Comparison of ENCODE assay signal across 9 cellular contexts in genomic region chr12:49538740-49539403, GRCh38. TPM values are rescaled to one million over a fixed set of nuclear protein-coding genes. Genes with fewer than 3 reads are reported as not detected.
A peak's percentile ranks its signal among the peaks of the same experiment; 100 is the strongest.
DNase-seq lines count a peak whose midpoint lies in the region; ATAC-seq, FAIRE-seq and TF ChIP-seq lines count a peak whose summit lies in the region.
"Had no signal": no experiment of that assay in that cellular context is flagged by ENCODE, and none has a peak within 500 bp of the region (broad histone marks: within the 10 kb centered on the region; RNA-seq: fewer than 3 reads in every experiment).

Gene KCNH3, plus strand, starts transcription at chr12:49539030. Its CDS starts 387 bp downstream, at chr12:49539417.

- no peaks in the 10 kb centered on the region for H3K9me1 ChIP-seq in keratinocyte (ENCODE audit: control insufficient read depth, extremely low read depth, insufficient read depth, low read length)

- dilution Hi-C loops in keratinocyte (cut with MboI; ENCODE audit: extremely low pct_ligation_motif_present, low sequenced_read_pairs), result no loop called here

- peaks cover 3% of the 10 kb centered on the region for H4K20me1 ChIP-seq in keratinocyte (ENCODE audit: control insufficient read depth, extremely low read depth, insufficient read depth, low read length)

- no peak for TF ChIP-seq CTCF in keratinocyte (optimal IDR thresholded peaks at IDR 0.05 in 1 of 3, IDR thresholded peaks at IDR 0.05 in 1 of 3, conservative IDR thresholded peaks at IDR 0.05 in 1 of 3; ENCODE audit: extremely low read depth in 1 of 3, insufficient read depth in 2 of 3, low read length in 3 of 3)

- no peaks in the 10 kb centered on the region for H3K9me3 ChIP-seq in keratinocyte (ENCODE audit: control insufficient read depth, low read depth, low read length)

- no peaks in the 10 kb centered on the region for H3K36me3 ChIP-seq in keratinocyte (ENCODE audit: control insufficient read depth in 2 of 2, extremely low read depth in 1 of 2, insufficient read depth in 2 of 2, low read length in 2 of 2)

- DNase-seq in Daoy (ENCODE audit: low read depth) (peak; percentile 81), NCI-H2171 (lab: John Stamatoyannopoulos, UW) (peak; percentile 91), caudate nucleus (lab: John Stamatoyannopoulos, UW) (peak in 54 of 61 donors; percentile 6 to 92 (median 70)), keratinocyte (ENCODE audit: low read depth, low spot score) (no peak)
- peak; percentile 75 for DNase-seq in activated CD4-positive, CD25-positive, alpha-beta regulatory T cell treated with anti-CD3 and anti-CD28 coated beads, Interleukin-2, amount 50 U/mL, for 16 hours (ENCODE audit: low read depth, low spot score)
- peak; percentile 68 to 82 for DNase-seq in stimulated activated CD4-positive, alpha-beta T cell treated with anti-CD3 and anti-CD28 coated beads, Interleukin-15, amount 100 ng/mL, for 1 hour (ENCODE audit: low read depth in 1 of 2, low spot score in 1 of 2)

- peak within 1 kb of the TSS; percentile 33 for H2AFZ ChIP-seq in keratinocyte (ENCODE audit: control insufficient read depth, low read length)

- no peak for FAIRE-seq in keratinocyte (lab: Jason Lieb, UNC)

- H3K4me2 ChIP-seq in keratinocyte (ENCODE audit: control insufficient read depth, extremely low read depth, insufficient read depth, low read depth, low read length), result peak within 1 kb of the TSS; percentile 74

- no peaks in the 10 kb centered on the region for H3K79me2 ChIP-seq in keratinocyte (ENCODE audit: control insufficient read depth, insufficient read depth, low read length)

- peaks cover 45% of the 10 kb centered on the region for H3K4me1 ChIP-seq in keratinocyte (ENCODE audit: control insufficient read depth, extremely low read depth, insufficient read depth, low read length)

- peak within 1 kb of the TSS; percentile 28 for H3K9ac ChIP-seq in keratinocyte (ENCODE audit: control insufficient read depth, extremely low read depth, insufficient read depth, low read length)

- peak within 1 kb of the TSS; percentile 25 to 56 (median 32) for H3K4me3 ChIP-seq in keratinocyte (ENCODE audit: control insufficient read depth in 2 of 3, extremely low read depth in 1 of 3, insufficient read depth in 2 of 3, low read depth in 1 of 3, low read length in 3 of 3)

- peak within 1 kb of the TSS; percentile 36 for H3K27ac ChIP-seq in caudate nucleus (ENCODE audit: low read depth, low read length)
- H3K27ac ChIP-seq in keratinocyte (ENCODE audit: control insufficient read depth, insufficient read depth, low read length), result no peak within 1 kb of the TSS

- H3K27me3 ChIP-seq in keratinocyte (ENCODE audit: control insufficient read depth, extremely low read depth, insufficient read depth, low read length), result peaks cover 32% of the 10 kb centered on the region

- peak; percentile 73 for ATAC-seq in HG02759 (IDR thresholded peaks at IDR 0.05; ENCODE audit: unreplicated experiment)
- no peak for ATAC-seq in HG03378 (IDR thresholded peaks at IDR 0.05; ENCODE audit: unreplicated experiment)

RNA-seq across cellular contexts. Expression of gene KCNH3, which starts in this region (rescaled TPM):
- 0.40 TPM in 1 of 2 replicates, not detected in the other for total RNA-seq in Daoy (2014; rRNA removed; shearing (Covaris generic))
- 0.08 to 0.21 TPM (median 0.16 TPM) in 3 replicates for polyA plus RNA-seq in keratinocyte
- polyA plus RNA-seq in keratinocyte (2011; ENCODE audit: low read depth), result not detected
- polyA plus RNA-seq in keratinocyte (2011; cell fraction: cytosol; rRNA removed), result 0.06 and 0.23 TPM in 2 replicates
- 0.20 and 0.64 TPM in 2 replicates for polyA plus RNA-seq in keratinocyte (2011; cell fraction: nucleus; rRNA removed)
- 0.30 and 0.57 TPM in 2 replicates for polyA plus RNA-seq in keratinocyte (2012; ENCODE audit: low replicate concordance)
- polyA minus RNA-seq in keratinocyte, result 0.03 to 0.23 TPM (median 0.23 TPM) in 3 replicates
- polyA minus RNA-seq in keratinocyte (2011; cell fraction: cytosol; rRNA and poly(A)+ RNA removed), result not detected
- polyA minus RNA-seq in keratinocyte (2011; cell fraction: nucleus; rRNA and poly(A)+ RNA removed), result 0.32 and 0.39 TPM in 2 replicates
- total RNA-seq: glomerular endothelial cell had no signal

Comparison
In these comparisons a context has a peak if more than half of its experiments do, and no peak if none do; other contexts are left out.
1. Peak in DNase-seq in Daoy; RNA of the gene not detected or under 1 TPM.